ENCODE assay signal across 10 cellular contexts in genomic region chr1:168348146-168348709, GRCh38.
DNase-seq lines count a peak whose midpoint lies in the region; ATAC-seq, FAIRE-seq and TF ChIP-seq lines count a peak whose summit lies in the region.
"Had no signal": no experiment of that assay in that cellular context is flagged by ENCODE, and none has a peak within 500 bp of the region (broad histone marks: within the 10 kb centered on the region; RNA-seq: fewer than 3 reads in every experiment).

No MANE protein-coding gene starts in this region.

- RAD21 ChIA-PET in GM12878 (lab: Charles Lee; ENCODE audit: unreplicated experiment) = interaction anchor here (1.0 to 1.5 kb wide), 2 partner anchors 91 to 1198 kb away, joined by 3 read pairs; no protein-coding TSS in a partner anchor

- peak overlapping the region; percentile 87 for H3K27ac Mint-ChIP-seq in CD8-positive, alpha-beta T cell
- H3K27ac Mint-ChIP-seq in naive thymus-derived CD4-positive, alpha-beta T cell = peak overlapping the region; percentile 90 to 95 (median 92)

- H3K36me3 Mint-ChIP-seq in CD8-positive, alpha-beta T cell = peaks cover 4% of the 10 kb centered on the region
- peaks cover 0 to 9% (median 0%) of the 10 kb centered on the region in 5 donors for H3K36me3 Mint-ChIP-seq in naive thymus-derived CD4-positive, alpha-beta T cell

- TF ChIP-seq EP300 in GM12878 (IDR thresholded peaks at IDR 0.05; ENCODE audit: borderline replicate concordance in 1 of 2, control insufficient read depth in 1 of 2, low read depth in 2 of 2, low read length in 2 of 2) = no peak

- TF ChIP-seq RAD21 in GM12878 (IDR thresholded peaks at IDR 0.05; ENCODE audit: insufficient read depth, low read depth, low read length) = no peak

- peak overlapping the region; percentile 83 for H3K4me3 Mint-ChIP-seq in CD8-positive, alpha-beta T cell
- peak overlapping the region; percentile 74 to 97 (median 91) for H3K4me3 Mint-ChIP-seq in naive thymus-derived CD4-positive, alpha-beta T cell

- FAIRE-seq in GM12878 (lab: Jason Lieb, UNC) = no peak
- FAIRE-seq: bronchial epithelial cell had no signal

- H3K9ac ChIP-seq in GM12878 (ENCODE audit: control insufficient read depth, insufficient read depth, low read length) = no peak overlapping the region

- SMC1A ChIA-PET in GM12878 (lab: Charles Lee; ENCODE audit: uncharacterized antibody, unreplicated experiment) = interaction anchor here (0.7 to 1.5 kb wide), 5 partner anchors 60 to 255 kb away, joined by 3 to 8 read pairs (median 4); no protein-coding TSS in a partner anchor

- H2AFZ ChIP-seq in GM12878 (ENCODE audit: control insufficient read depth, low read depth, low read length) = peak overlapping the region; percentile 79

- intact Hi-C loops in CD8-positive, alpha-beta T cell (cut with DNase I, micrococcal nuclease) = loop anchor here in 1 of 2 experiments (10.0 kb wide), 2 partner anchors 167 to 1347 kb away; no protein-coding TSS in a partner anchor
- intact Hi-C loops in GM12878 (cut with micrococcal nuclease; ENCODE audit: unreplicated experiment) = no loop called here
- intact Hi-C loops in naive thymus-derived CD4-positive, alpha-beta T cell (cut with micrococcal nuclease) = loop anchor here (2.0 to 10.0 kb wide), 3 partner anchors 61 to 1444 kb away; partner anchors contain the start of gene METTL18 (in 1 of the 2)
- intact Hi-C loops in body of pancreas (cut with DNase I) = no loop called here

- H3K9me3 ChIP-seq in CD8-positive, alpha-beta T cell (ENCODE audit: low read length) = no peaks in the 10 kb centered on the region
- H3K9me3 ChIP-seq in GM12878 (replicated peaks; ENCODE audit: control insufficient read depth, insufficient read depth, low read length) (no peaks in the 10 kb centered on the region), body of pancreas (peaks cover 0 to 2% (median 0%) of the 10 kb centered on the region in 3 donors)
- H3K9me3 ChIP-seq in naive thymus-derived CD4-positive, alpha-beta T cell (ENCODE audit: control insufficient read depth in 2 of 3, low read length in 3 of 3) = no peaks in the 10 kb centered on the region

- peak; percentile 52 for ATAC-seq in CD8-positive, alpha-beta T cell
- ATAC-seq in GM12878 (no peak), GM19463 (IDR thresholded peaks at IDR 0.05; ENCODE audit: unreplicated experiment) (no peak), body of pancreas (no peak)
- ATAC-seq in naive thymus-derived CD4-positive, alpha-beta T cell = peak; percentile 45

- BruUV-seq in GM12878 (replicated peaks; lab: Mats Ljungman, UMichigan) = no TSS peak

- no peaks in the 10 kb centered on the region for H3K27me3 ChIP-seq in CD8-positive, alpha-beta T cell (ENCODE audit: insufficient read depth, low read length)
- H3K27me3 ChIP-seq in GM12878 (replicated peaks in 1 of 2; ENCODE audit: control insufficient read depth in 2 of 2, insufficient read depth in 2 of 2, low read length in 1 of 2) = no peaks in the 10 kb centered on the region
- no peaks in the 10 kb centered on the region for H3K27me3 ChIP-seq in naive thymus-derived CD4-positive, alpha-beta T cell (ENCODE audit: control insufficient read depth in 2 of 2, insufficient read depth in 2 of 2, low read length in 2 of 2)
- H3K27me3 ChIP-seq in body of pancreas = no peaks in the 10 kb centered on the region

- H3K4me1 Mint-ChIP-seq in CD8-positive, alpha-beta T cell (ENCODE audit: low read depth) = peaks cover 22% of the 10 kb centered on the region
- H3K4me1 Mint-ChIP-seq in naive thymus-derived CD4-positive, alpha-beta T cell = peaks cover 5 to 39% (median 31%) of the 10 kb centered on the region in 7 donors

- H4K20me1 ChIP-seq in GM12878 (ENCODE audit: control insufficient read depth, insufficient read depth) = no peaks in the 10 kb centered on the region

- TF ChIP-seq CTCF in CD8-positive, alpha-beta T cell (IDR thresholded peaks at IDR 0.05) = no peak
- TF ChIP-seq CTCF in GM12878 (IDR thresholded peaks at IDR 0.05 in 2 of 3, conservative IDR thresholded peaks at IDR 0.05 in 1 of 3; ENCODE audit: control insufficient read depth in 2 of 3, extremely low read depth in 1 of 3, insufficient read depth in 1 of 3, low read depth in 3 of 3, low read length in 3 of 3) (no peak), body of pancreas (IDR thresholded peaks at IDR 0.05) (no peak)

- H3K79me2 ChIP-seq in GM12878 (ENCODE audit: control insufficient read depth, insufficient read depth, low read length) = no peaks in the 10 kb centered on the region

- in situ Hi-C loops in GM12878 (cut with MboI) = no loop called here

- no peaks in the 10 kb centered on the region for H3K27me3 Mint-ChIP-seq in CD8-positive, alpha-beta T cell (ENCODE audit: low read depth)
- no peaks in the 10 kb centered on the region for H3K27me3 Mint-ChIP-seq in naive thymus-derived CD4-positive, alpha-beta T cell

- H3K27ac ChIP-seq in CD8-positive, alpha-beta T cell (ENCODE audit: low read depth, low read length) = peak overlapping the region; percentile 34
- H3K27ac ChIP-seq in GM12878 (ENCODE audit: control insufficient read depth, insufficient read depth) = no peak overlapping the region
- H3K27ac ChIP-seq in naive thymus-derived CD4-positive, alpha-beta T cell (ENCODE audit: low read depth, low read length) = peak overlapping the region; percentile 62
- H3K27ac ChIP-seq in body of pancreas = no peak overlapping the region

- TF ChIP-seq POLR2A in GM12878 (IDR thresholded peaks at IDR 0.05; ENCODE audit: low read depth, low read length) = no peak
- no peak for TF ChIP-seq POLR2A in body of pancreas (IDR thresholded peaks at IDR 0.05)

- POLR2A ChIA-PET in CD8-positive, alpha-beta T cell (lab: Charles Lee) = interaction anchor here (1.7 kb wide), 1 partner anchor 1019 kb away, joined by 6 read pairs; the partner anchor contains the start of genes BLZF1 and NME7
- POLR2A ChIA-PET in GM12878 (lab: Charles Lee) = interaction anchor here (0.5 kb wide), 1 partner anchor 173 kb away, joined by 6 read pairs; no protein-coding TSS in a partner anchor
- POLR2A ChIA-PET in naive thymus-derived CD4-positive, alpha-beta T cell (lab: Charles Lee) = interaction anchor here (1.5 kb wide), 1 partner anchor 15 kb away, joined by 3 read pairs; no protein-coding TSS in a partner anchor

- CTCF ChIA-PET in CD8-positive, alpha-beta T cell (lab: Charles Lee) = interaction anchor here (0.6 to 3.6 kb wide), 6 partner anchors 10 to 1000 kb away, joined by 3 to 19 read pairs (median 4); no protein-coding TSS in a partner anchor
- CTCF ChIA-PET in GM12878 (lab: Yijun Ruan, JAX) = interaction anchor here (0.6 to 1.7 kb wide), 7 partner anchors 35 to 1001 kb away, joined by 3 to 8 read pairs (median 3); no protein-coding TSS in a partner anchor
- CTCF ChIA-PET in naive thymus-derived CD4-positive, alpha-beta T cell (lab: Charles Lee) = interaction anchor here (0.6 to 0.7 kb wide), 3 partner anchors 938 to 1186 kb away, joined by 3 to 5 read pairs (median 3); no protein-coding TSS in a partner anchor

- no peaks in the 10 kb centered on the region for H3K36me3 ChIP-seq in CD8-positive, alpha-beta T cell (ENCODE audit: insufficient read depth, low read length)
- H3K36me3 ChIP-seq in GM12878 (ENCODE audit: control insufficient read depth in 2 of 2, insufficient read depth in 2 of 2, low read length in 1 of 2) (no peaks in the 10 kb centered on the region), body of pancreas (replicated peaks in 1 of 2; ENCODE audit: insufficient read depth in 1 of 2, low read depth in 2 of 2) (no peaks in the 10 kb centered on the region)
- H3K36me3 ChIP-seq in naive thymus-derived CD4-positive, alpha-beta T cell (ENCODE audit: control insufficient read depth in 2 of 3, insufficient read depth in 3 of 3, low read length in 3 of 3) = no peaks in the 10 kb centered on the region

- peak in 1 of 7 experiments; percentile 24 for DNase-seq in CD8-positive, alpha-beta T cell
- DNase-seq in LHCN-M2 (ENCODE audit: low read depth) (peak; percentile 12), GM12878 (ENCODE audit: low read depth, low spot score) (no peak), body of pancreas (no peak), anterior cingulate cortex (lab: John Stamatoyannopoulos, UW) (no peak)
- peak in 7 of 9 donors; percentile 15 to 52 (median 47) for DNase-seq in naive thymus-derived CD4-positive, alpha-beta T cell
- no peak for DNase-seq in activated effector memory CD4-positive, alpha-beta T cell treated with Interleukin-2 at 50 U/mL for 16 hours
- DNase-seq: NCI-H1092 treated with DMSO at 0.1 percent for 48 hours had no signal

- no peak overlapping the region for H3K4me2 ChIP-seq in GM12878 (ENCODE audit: control insufficient read depth, insufficient read depth)

- peak overlapping the region; percentile 52 for H3K4me3 ChIP-seq in CD8-positive, alpha-beta T cell (ENCODE audit: low read depth, low read length)
- H3K4me3 ChIP-seq in GM12878 = peak overlapping the region; percentile 58
- H3K4me3 ChIP-seq in naive thymus-derived CD4-positive, alpha-beta T cell (ENCODE audit: low read length) = peak overlapping the region; percentile 85
- H3K4me3 ChIP-seq in body of pancreas = peak overlapping the region in 1 of 2 donors; percentile 22

- H3K4me1 ChIP-seq in CD8-positive, alpha-beta T cell (ENCODE audit: insufficient read depth, low read length) = peaks cover 4% of the 10 kb centered on the region
- H3K4me1 ChIP-seq in GM12878 (ENCODE audit: control insufficient read depth, insufficient read depth, low read length) (no peaks in the 10 kb centered on the region), body of pancreas (no peaks in the 10 kb centered on the region)
- peaks cover 0 to 3% of the 10 kb centered on the region in 2 donors for H3K4me1 ChIP-seq in naive thymus-derived CD4-positive, alpha-beta T cell (ENCODE audit: control insufficient read depth in 2 of 2, insufficient read depth in 2 of 2, low read length in 2 of 2)

- no peaks in the 10 kb centered on the region for H3K9me3 Mint-ChIP-seq in CD8-positive, alpha-beta T cell
- H3K9me3 Mint-ChIP-seq in naive thymus-derived CD4-positive, alpha-beta T cell = peaks cover 0 to 8% (median 0%) of the 10 kb centered on the region in 11 donors

- 20% methylated on average over 8 of the region's 8 CpGs for WGBS in GM12878 (ENCODE audit: insufficient coverage, insufficient replicate concordance, low lambda C conversion rate, missing lambda C conversion rate)
- WGBS in body of pancreas, 2 donors = 62 to 65% methylated on average over 8 of the region's 8 CpGs

TF ChIP-seq in GM12878, 131 proteins besides CTCF, POLR2A, EP300 and RAD21 (continues in another document):
- TF ChIP-seq MLLT1 (IDR thresholded peaks at IDR 0.05) = peak; percentile 74

Comparison
In these comparisons a context has a peak if more than half of its experiments do, and no peak if none do; other contexts are left out.
1. ATAC-seq: peak in CD8-positive, alpha-beta T cell (single experiment) and naive thymus-derived CD4-positive, alpha-beta T cell (single experiment); none in GM12878 (single experiment), GM19463 (single experiment) and body of pancreas (single experiment).
2. DNase-seq: peak in LHCN-M2 (single experiment) and naive thymus-derived CD4-positive, alpha-beta T cell (7 of 9); none in GM12878 (single experiment), body of pancreas (0 of 4), anterior cingulate cortex (0 of 58) and activated effector memory CD4-positive, alpha-beta T cell treated with Interleukin-2 at 50 U/mL for 16 hours (single experiment).
3. H3K27ac ChIP-seq: peak in CD8-positive, alpha-beta T cell (single experiment) and naive thymus-derived CD4-positive, alpha-beta T cell (single experiment); none in GM12878 (single experiment) and body of pancreas (0 of 4).
4. intact Hi-C loops: an anchor here in naive thymus-derived CD4-positive, alpha-beta T cell (2.0 to 10.0 kb wide); none called in GM12878 and body of pancreas.